8 cellular contexts compared by ENCODE assay signal in genomic region chr2:42827647-42828486, GRCh38.
DNase-seq lines count a peak whose midpoint lies in the region; ATAC-seq and TF ChIP-seq lines count a peak whose summit lies in the region.

No MANE protein-coding gene starts in this region.

- H3K4me3 Mint-ChIP-seq in central memory CD8-positive, alpha-beta T cell, result peak overlapping the region; percentile 57

- H3K9me3 Mint-ChIP-seq in central memory CD8-positive, alpha-beta T cell, result no peaks in the 10 kb centered on the region

- H3K27ac Mint-ChIP-seq in central memory CD8-positive, alpha-beta T cell (ENCODE audit: low read depth), result no peak overlapping the region

- peaks cover 20% of the 10 kb centered on the region for H3K4me1 Mint-ChIP-seq in central memory CD8-positive, alpha-beta T cell

- peak; percentile 85 for ATAC-seq in HG03103 (IDR thresholded peaks at IDR 0.05; ENCODE audit: low read depth, unreplicated experiment)
- peak; percentile 71 to 75 for ATAC-seq in activated CD4-positive, CD25-positive, alpha-beta regulatory T cell treated with anti-CD3 and anti-CD28 coated beads, Interleukin-2, amount 50 U/mL, for 24 hours
- ATAC-seq in central memory CD8-positive, alpha-beta T cell (replicated peaks; ENCODE audit: extremely low read depth, poor library complexity, severe bottlenecking), result peak; percentile 53
- no peak for ATAC-seq in GM21360 (IDR thresholded peaks at IDR 0.05; ENCODE audit: unreplicated experiment)

- TF ChIP-seq CTCF in GM12872 (IDR thresholded peaks at IDR 0.05; ENCODE audit: insufficient read depth, low read depth, low read length), result peak; percentile 95

- peak; percentile 82 for DNase-seq in NCI-H345 (lab: John Stamatoyannopoulos, UW)
- DNase-seq in central memory CD8-positive, alpha-beta T cell (ENCODE audit: low spot score in 2 of 2), result peak; percentile 55 to 73
- peak; percentile 65 for DNase-seq in kidney glomerular epithelial cell (lab: John Stamatoyannopoulos, UW)
- DNase-seq in stimulated activated CD4-positive, alpha-beta T cell treated with anti-CD3 and anti-CD28 coated beads, Interleukin-15, amount 100 ng/mL, for 24 hours, result peak; percentile 91

- peaks cover 2% of the 10 kb centered on the region for H3K36me3 Mint-ChIP-seq in central memory CD8-positive, alpha-beta T cell (ENCODE audit: insufficient read depth)

- H3K27me3 Mint-ChIP-seq in central memory CD8-positive, alpha-beta T cell, result no peaks in the 10 kb centered on the region
